ENCODE assay signal across 8 cellular contexts in genomic region chr15:81274932-81275341, GRCh38. TPM values are rescaled to one million over a fixed set of nuclear protein-coding genes. Genes with fewer than 3 reads are reported as not detected.
A peak's percentile ranks its signal among the peaks of the same experiment; 100 is the strongest.
DNase-seq lines count a peak whose midpoint lies in the region; ATAC-seq and TF ChIP-seq lines count a peak whose summit lies in the region.

No MANE protein-coding gene starts in this region.

- ATAC-seq in HG02571 (IDR thresholded peaks at IDR 0.05; ENCODE audit: unreplicated experiment), result peak; percentile 61
- ATAC-seq in T-helper 17 cell, result peak; percentile 96
- peak; percentile 68 to 82 for ATAC-seq in gastrocnemius medialis
- no peak for ATAC-seq in HG02840 (IDR thresholded peaks at IDR 0.05; ENCODE audit: low FRiP score, unreplicated experiment)

- H3K27ac Mint-ChIP-seq in T-helper 17 cell, result peak overlapping the region; percentile 75

- no peak for TF ChIP-seq POLR2A in gastrocnemius medialis (IDR thresholded peaks at IDR 0.05)

- H3K9me3 ChIP-seq in T-helper 17 cell (ENCODE audit: control insufficient read depth, low read length, poor library complexity, severe bottlenecking) (no peaks in the 10 kb centered on the region), gastrocnemius medialis (no peaks in the 10 kb centered on the region)

- H3K36me3 Mint-ChIP-seq in T-helper 17 cell (ENCODE audit: low read depth), result no peaks in the 10 kb centered on the region

- no peaks in the 10 kb centered on the region for H3K4me1 ChIP-seq in gastrocnemius medialis

- in situ Hi-C loops in gastrocnemius medialis (cut with MboI; ENCODE audit: low sequenced_read_pairs in 4 of 4), result loop anchor here in 3 of 4 donors (5.0 to 25.0 kb wide), 5 partner anchors 60 to 813 kb away; partner anchors contain the start of gene MESD (in 1 of the 3)

- H3K27me3 ChIP-seq in gastrocnemius medialis, result no peaks in the 10 kb centered on the region

- H3K4me1 Mint-ChIP-seq in T-helper 17 cell, result peaks cover 19% of the 10 kb centered on the region

- H3K27me3 Mint-ChIP-seq in T-helper 17 cell, result no peaks in the 10 kb centered on the region

- intact Hi-C loops in gastrocnemius medialis (cut with DNase I; ENCODE audit: low total_unique reads), result loop anchor here (1.0 to 5.0 kb wide), 2 partner anchors 62 to 125 kb away; no protein-coding TSS in a partner anchor

- H3K4me3 Mint-ChIP-seq in T-helper 17 cell, result peak overlapping the region; percentile 64

- no peak overlapping the region for H3K4me3 ChIP-seq in gastrocnemius medialis

- peak; percentile 34 for DNase-seq in NCI-H1092 treated with DMSO at 0.1 percent for 48 hours (lab: John Stamatoyannopoulos, UW)
- peak; percentile 65 to 74 (median 66) for DNase-seq in T-helper 17 cell
- DNase-seq in anterior cingulate cortex (lab: John Stamatoyannopoulos, UW), result peak in 52 of 58 donors; percentile 9 to 78 (median 54)
- peak; percentile 68 for DNase-seq in hepatic stellate cell (ENCODE audit: low spot score)
- peak; percentile 32 to 33 for DNase-seq in gastrocnemius medialis

- no peak overlapping the region for H3K27ac ChIP-seq in gastrocnemius medialis

- TF ChIP-seq CTCF in GM12873 (IDR thresholded peaks at IDR 0.05; ENCODE audit: insufficient read depth, low read depth, low read length, missing control alignments) (peak; percentile 95), gastrocnemius medialis (IDR thresholded peaks at IDR 0.05 in 4 of 5, conservative IDR thresholded peaks at IDR 0.05 in 1 of 5) (peak; percentile 58 to 80 (median 76))

- H3K36me3 ChIP-seq in gastrocnemius medialis, result no peaks in the 10 kb centered on the region

RNA-seq across cellular contexts. Expression of gene STARD5, which starts 49.0 kb away (rescaled TPM):
- total RNA-seq in T-helper 17 cell (1 to 10 TPM; 4.3 to 4.6 TPM), gastrocnemius medialis (1 to 10 TPM in 1 of 4 donors, under 1 TPM in 3; 0.36 to 1.7 (median 0.63) TPM)
